Comparison of ENCODE assay signal across 10 cellular contexts in the genomic region with DNA sequence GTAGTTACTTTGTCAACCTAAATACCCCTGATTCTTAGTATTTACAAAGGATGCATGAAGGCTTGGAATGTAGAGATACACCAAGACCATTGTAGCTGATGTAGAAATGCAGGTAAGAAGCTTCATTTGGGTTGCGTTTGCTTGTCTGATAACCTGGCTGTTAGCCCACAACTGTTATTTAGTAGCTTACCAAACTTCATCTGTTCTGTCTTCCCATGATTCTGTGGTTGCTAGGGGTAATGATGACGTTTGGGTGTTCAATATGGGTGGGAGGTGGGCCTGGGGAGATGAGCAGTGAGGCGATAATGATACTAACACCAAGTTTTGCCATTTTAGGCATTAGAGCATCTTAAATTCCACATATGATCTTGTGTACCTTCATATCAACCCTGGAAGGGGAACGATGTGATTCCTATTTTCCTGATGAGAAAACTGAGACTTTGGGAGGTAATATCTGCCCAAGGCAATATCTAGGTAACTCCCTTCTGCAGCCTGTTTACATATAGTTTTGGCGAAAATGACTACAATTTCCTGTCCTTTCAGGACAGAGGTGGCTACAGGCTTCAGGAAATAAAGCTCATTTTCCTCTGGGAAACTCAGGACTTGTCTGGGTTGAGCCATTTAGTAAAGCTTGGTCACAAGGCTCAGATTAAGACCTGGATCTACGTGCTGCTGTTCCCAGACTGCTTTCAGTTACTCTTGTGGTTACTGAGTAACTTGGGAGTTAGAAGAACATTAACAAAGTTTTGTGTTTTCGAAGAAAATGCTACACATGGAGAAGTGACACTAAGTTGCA. TPM values are rescaled to one million over a fixed set of nuclear protein-coding genes. Genes with fewer than 3 reads are reported as not detected.
DNase-seq lines count a peak whose midpoint lies in the region; ATAC-seq and TF ChIP-seq lines count a peak whose summit lies in the region.
"Had no signal": no experiment of that assay in that cellular context is flagged by ENCODE, and none has a peak within 500 bp of the region (broad histone marks: within the 10 kb centered on the region; RNA-seq: fewer than 3 reads in every experiment).

No MANE protein-coding gene starts in this region.

- H3K4me3 Mint-ChIP-seq in GM23338 = no peak overlapping the region
- H3K4me3 Mint-ChIP-seq in activated T-helper 17 cell treated with anti-CD3 and anti-CD28 coated beads, Interleukin-2, amount 50 U/mL, for 72 hours = no peak overlapping the region

- H3K9me2 ChIP-seq in GM23338 (ENCODE audit: insufficient read depth) = no peaks in the 10 kb centered on the region

- POLR2A ChIA-PET in AG04450 (lab: Yijun Ruan, JAX) = interaction anchor here (1.4 kb wide), 1 partner anchor 25 kb away, joined by 4 read pairs; no protein-coding TSS in a partner anchor

- no peak overlapping the region for H2AFZ ChIP-seq in GM23338

- H4K20me1 ChIP-seq in GM23338 (replicated peaks; ENCODE audit: insufficient read depth) = peaks cover 27% of the 10 kb centered on the region

- no peaks in the 10 kb centered on the region for H3K36me3 ChIP-seq in GM23338 (ENCODE audit: insufficient read depth)

- H3K4me3 ChIP-seq in AG04450 (ENCODE audit: low read depth, low read length) = no peak overlapping the region
- H3K4me3 ChIP-seq in GM23338 = no peak overlapping the region

- CTCF ChIA-PET in AG04450 (lab: Charles Lee) = no interaction called here

- H3K27ac Mint-ChIP-seq in GM23338 = peak overlapping the region; percentile 2; the same call in 1 of the 2 replicates
- peak overlapping the region; percentile 19 for H3K27ac Mint-ChIP-seq in activated T-helper 17 cell treated with anti-CD3 and anti-CD28 coated beads, Interleukin-2, amount 50 U/mL, for 72 hours

- TF ChIP-seq CTCF in AG04450 (IDR thresholded peaks at IDR 0.05; ENCODE audit: low read depth, low read length) = no peak
- TF ChIP-seq CTCF in GM23338 (conservative IDR thresholded peaks at IDR 0.05; ENCODE audit: low read depth in 2 of 2) = no peak

- H3K27ac ChIP-seq in AG04450 (ENCODE audit: low read depth, low read length) = peak overlapping the region; percentile 11
- peak overlapping the region; percentile 22; the same call in 1 of the 2 replicates for H3K27ac ChIP-seq in GM23338 (ENCODE audit: low read depth)

- H3K4me1 ChIP-seq in GM23338 (ENCODE audit: insufficient read depth) = peaks cover 40% of the 10 kb centered on the region

- peaks cover 3% of the 10 kb centered on the region for H3K27me3 Mint-ChIP-seq in GM23338 (ENCODE audit: insufficient read depth, low read depth, poor library complexity)
- no peaks in the 10 kb centered on the region for H3K27me3 Mint-ChIP-seq in activated T-helper 17 cell treated with anti-CD3 and anti-CD28 coated beads, Interleukin-2, amount 50 U/mL, for 72 hours

- no peaks in the 10 kb centered on the region for H3K9me3 ChIP-seq in AG04450 (ENCODE audit: control insufficient read depth, insufficient read depth, low read length)

- DNase-seq in AG04450 (ENCODE audit: low read depth, low spot score) (no peak), GM23338 (ENCODE audit: low spot score) (no peak), left lobe of liver (ENCODE audit: low spot score) (no peak), cerebellar cortex (ENCODE audit: low spot score) (no peak), NCI-H2196 (lab: John Stamatoyannopoulos, UW; ENCODE audit: unreplicated experiment) (no peak), GM19238 (ENCODE audit: insufficient read length, low spot score) (no peak)
- no peak for DNase-seq in activated effector memory CD4-positive, alpha-beta T cell treated with anti-CD3 and anti-CD28 coated beads, Interleukin-2, amount 50 U/mL, for 16 hours
- DNase-seq: NCI-H526 treated with DMSO at 0.1 percent for 48 hours; stimulated activated CD4-positive, alpha-beta T cell treated with anti-CD3 and anti-CD28 coated beads, Interleukin-2, amount 100 ng/mL, for 48 hours had no signal

- H3K4me1 Mint-ChIP-seq in GM23338 = peaks cover 57% of the 10 kb centered on the region
- peaks cover 18% of the 10 kb centered on the region for H3K4me1 Mint-ChIP-seq in activated T-helper 17 cell treated with anti-CD3 and anti-CD28 coated beads, Interleukin-2, amount 50 U/mL, for 72 hours

- H3K27me3 ChIP-seq in AG04450 (ENCODE audit: control insufficient read depth, insufficient read depth, low read length) (no peaks in the 10 kb centered on the region), GM23338 (ENCODE audit: insufficient read depth) (no peaks in the 10 kb centered on the region)

- no peaks in the 10 kb centered on the region for H3F3A ChIP-seq in GM23338 (replicated peaks; ENCODE audit: low read depth)

- H3K4me2 ChIP-seq in GM23338 = peak overlapping the region; percentile 37; the same call in 1 of the 2 replicates

- H3K36me3 Mint-ChIP-seq in GM23338 (ENCODE audit: low read depth) = peaks cover 20% of the 10 kb centered on the region; the same call in 2 of the 3 replicates
- H3K36me3 Mint-ChIP-seq in activated T-helper 17 cell treated with anti-CD3 and anti-CD28 coated beads, Interleukin-2, amount 50 U/mL, for 72 hours (ENCODE audit: low read depth) = peaks cover 21% of the 10 kb centered on the region

- no peak for ATAC-seq in GM23338
- no peak for ATAC-seq in activated T-helper 17 cell treated with anti-CD3 and anti-CD28 coated beads, Interleukin-2, amount 50 U/mL, for 72 hours (replicated peaks)
- peak; percentile 75 for ATAC-seq in left lobe of liver

- peaks cover 2% of the 10 kb centered on the region; the same call in 1 of the 3 replicates for H3K9me3 Mint-ChIP-seq in GM23338
- no peaks in the 10 kb centered on the region for H3K9me3 Mint-ChIP-seq in activated T-helper 17 cell treated with anti-CD3 and anti-CD28 coated beads, Interleukin-2, amount 50 U/mL, for 72 hours

- peaks cover 100% of the 10 kb centered on the region for H3K79me2 ChIP-seq in GM23338 (replicated peaks; ENCODE audit: insufficient read depth)

TF ChIP-seq in GM23338, 12 proteins besides CTCF, POLR2A, EP300 and RAD21:
- TF ChIP-seq EZH2phosphoT487 (IDR thresholded peaks at IDR 0.05; ENCODE audit: unreplicated experiment) (no peak), JUNB (IDR thresholded peaks at IDR 0.05; ENCODE audit: unreplicated experiment) (no peak), ZNF114 (CRISPR knock-in tag; IDR thresholded peaks at IDR 0.05) (no peak), NANOG (IDR thresholded peaks at IDR 0.05; ENCODE audit: borderline replicate concordance) (no peak)

RNA-seq across cellular contexts. Expression of a gene that starts 26.8 kb away (rescaled TPM):
- polyA plus RNA-seq in AG04450 (2011; rRNA removed) (39.5 and 59.0 TPM in 2 replicates), GM23338 (2016; fragmentation: Nextera tagmentation; extraction: Ambion mirVana) (17.8 and 19.1 TPM in 2 replicates)
- 152 and 170 TPM in 2 replicates for polyA minus RNA-seq in AG04450 (2011; rRNA and poly(A)+ RNA removed)
- 45.0 and 55.4 TPM in 2 replicates for total RNA-seq in GM23338 (2014; rRNA removed; shearing (Covaris generic))
- 10 to 100 TPM; 17.6 to 17.9 TPM for total RNA-seq in activated T-helper 17 cell treated with anti-CD3 and anti-CD28 coated beads, Interleukin-2, amount 50 U/mL, for 72 hours
- 44.6 TPM for total RNA-seq in left lobe of liver
